24 cellular contexts compared by ENCODE assay signal in genomic region chr19:45821103-45821521, GRCh38. TPM values are rescaled to one million over a fixed set of nuclear protein-coding genes. Genes with fewer than 3 reads are reported as not detected.
DNase-seq lines count a peak whose midpoint lies in the region; ATAC-seq, FAIRE-seq and TF ChIP-seq lines count a peak whose summit lies in the region.
"Had no signal": no experiment of that assay in that cellular context is flagged by ENCODE, and none has a peak within 500 bp of the region (broad histone marks: within the 10 kb centered on the region; RNA-seq: fewer than 3 reads in every experiment).

No MANE protein-coding gene starts in this region.

- H3K79me2 ChIP-seq in HepG2 (ENCODE audit: insufficient read depth, low read length): no peaks in the 10 kb centered on the region

- no peak for ATAC-seq in HepG2
- ATAC-seq in right lobe of liver: no peak
- ATAC-seq: body of pancreas; left colon; naive thymus-derived CD8-positive, alpha-beta T cell had no signal

- CTCF ChIA-PET in HepG2 (lab: Yijun Ruan, JAX; ENCODE audit: low intra/inter-chr PET ratio, low total read pairs): no interaction called here

- WGBS in HepG2 (ENCODE audit: low lambda C conversion rate): 98% methylated on average over 8 of the region's 8 CpGs
- 74% methylated on average over 7 of the region's 8 CpGs for WGBS in right lobe of liver (ENCODE audit: insufficient coverage, low coverage, low lambda C conversion rate, missing lambda C conversion rate)
- WGBS in testis, 2 donors: 81 to 91% methylated on average over 8 of the region's 8 CpGs

- H3K27ac ChIP-seq in HepG2 (ENCODE audit: extremely low read length, insufficient read depth, low read length) (no peak overlapping the region), right lobe of liver (no peak overlapping the region), caudate nucleus (ENCODE audit: low read depth, low read length) (peak overlapping the region; percentile 58), ascending aorta (no peak overlapping the region), testis (no peak overlapping the region)
- H3K27ac ChIP-seq: body of pancreas, C4-2B, colonic mucosa, sigmoid colon, thoracic aorta had no signal

- H3K4me3 ChIP-seq in HepG2 (replicated peaks in 1 of 3; ENCODE audit: insufficient read depth in 1 of 3, low read depth in 2 of 3, low read length in 3 of 3): no peak overlapping the region
- H3K4me3 ChIP-seq in right lobe of liver: no peak overlapping the region
- H3K4me3 ChIP-seq in ascending aorta: no peak overlapping the region
- no peak overlapping the region for H3K4me3 ChIP-seq in testis
- H3K4me3 ChIP-seq: body of pancreas, colonic mucosa, sigmoid colon, SK-N-MC, thoracic aorta had no signal

- no peak overlapping the region for H3K9ac ChIP-seq in HepG2 (ENCODE audit: insufficient read depth, low read depth, low read length)

- TF ChIP-seq EP300 in HepG2 (IDR thresholded peaks at IDR 0.05; ENCODE audit: low read depth in 2 of 2, low read length in 2 of 2): no peak
- no peak for TF ChIP-seq EP300 in HepG2 (CRISPR knock-in tag; IDR thresholded peaks at IDR 0.05; ENCODE audit: borderline replicate concordance)

- no peak overlapping the region for H3K4me2 ChIP-seq in HepG2 (ENCODE audit: low read depth, low read length)

- H3K4me1 ChIP-seq in HepG2 (ENCODE audit: insufficient read depth, low read length) (no peaks in the 10 kb centered on the region), right lobe of liver (no peaks in the 10 kb centered on the region), ascending aorta (peaks cover 0 to 3% of the 10 kb centered on the region in 2 donors), testis (no peaks in the 10 kb centered on the region)

- H2AFZ ChIP-seq in HepG2 (ENCODE audit: low read length): no peak overlapping the region

- H3K27me3 ChIP-seq in HepG2 (ENCODE audit: control insufficient read depth in 1 of 2, insufficient read depth in 2 of 2, low read length in 2 of 2): no peaks in the 10 kb centered on the region
- H3K27me3 ChIP-seq in right lobe of liver: no peaks in the 10 kb centered on the region
- no peaks in the 10 kb centered on the region for H3K27me3 ChIP-seq in ascending aorta
- no peaks in the 10 kb centered on the region for H3K27me3 ChIP-seq in testis
- H3K27me3 ChIP-seq: body of pancreas, colonic mucosa had no signal

- FAIRE-seq in HepG2 (lab: Jason Lieb, UNC): no peak
- FAIRE-seq: RCC 7860 had no signal

- H3K36me3 ChIP-seq in HepG2 (replicated peaks in 1 of 2; ENCODE audit: control insufficient read depth in 1 of 2, insufficient read depth in 2 of 2, low read length in 2 of 2) (peaks cover 20 to 47% of the 10 kb centered on the region in 2 experiments), right lobe of liver (peaks cover 0 to 32% (median 16%) of the 10 kb centered on the region in 4 donors), ascending aorta (peaks cover 54 to 60% of the 10 kb centered on the region in 2 donors), testis (ENCODE audit: low read depth, missing control alignments) (no peaks in the 10 kb centered on the region)

- intact Hi-C loops in HepG2 (cut with micrococcal nuclease; ENCODE audit: unreplicated experiment) (no loop called here), right lobe of liver (cut with DNase I) (loop anchor here in 1 of 2 donors (10.0 kb wide), 1 partner anchor 194 kb away; no protein-coding TSS in a partner anchor), ascending aorta (cut with DNase I) (no loop called here), testis (cut with DNase I; ENCODE audit: low total_unique reads) (no loop called here)

- TF ChIP-seq POLR2A in HepG2 (IDR thresholded peaks at IDR 0.05; ENCODE audit: insufficient read depth in 1 of 2, low read depth in 2 of 2, low read length in 2 of 2) (no peak), right lobe of liver (IDR thresholded peaks at IDR 0.05) (no peak), testis (IDR thresholded peaks at IDR 0.05) (no peak)

- no TSS peak for BruUV-seq in HepG2 (replicated peaks; lab: Mats Ljungman, UMichigan)

- in situ Hi-C loops in HepG2 (cut with HindIII; ENCODE audit: extremely low pct_ligation_motif_present, low pct_unique_long_range_greater_than_20kb): no loop called here

- no peak for TF ChIP-seq RAD21 in HepG2 (CRISPR knock-in tag; IDR thresholded peaks at IDR 0.05)

- no peak for TF ChIP-seq CTCF in HepG2 (CRISPR knock-in tag; IDR thresholded peaks at IDR 0.05)
- TF ChIP-seq CTCF in right lobe of liver (IDR thresholded peaks at IDR 0.05): no peak
- no peak for TF ChIP-seq CTCF in ascending aorta (IDR thresholded peaks at IDR 0.05)
- no peak for TF ChIP-seq CTCF in testis (IDR thresholded peaks at IDR 0.05)

- POLR2A ChIA-PET in HepG2 (lab: Yijun Ruan, JAX): no interaction called here

- H3K9me3 ChIP-seq in HepG2 (ENCODE audit: low read length): no peaks in the 10 kb centered on the region
- no peaks in the 10 kb centered on the region for H3K9me3 ChIP-seq in right lobe of liver
- no peaks in the 10 kb centered on the region for H3K9me3 ChIP-seq in ascending aorta
- no peaks in the 10 kb centered on the region for H3K9me3 ChIP-seq in testis
- H3K9me3 ChIP-seq: body of pancreas, colonic mucosa, sigmoid colon, thoracic aorta had no signal

- H4K20me1 ChIP-seq in HepG2 (ENCODE audit: insufficient read depth, low read length): no peaks in the 10 kb centered on the region

- DNase-seq in HepG2 (ENCODE audit: low spot score) (no peak), right lobe of liver (no peak), caudate nucleus (lab: John Stamatoyannopoulos, UW) (peak in 23 of 61 donors; percentile 3 to 62 (median 37)), ascending aorta (ENCODE audit: low spot score in 2 of 2) (no peak), T-helper 9 cell (no peak), testis (no peak)
- DNase-seq: activated naive CD8-positive, alpha-beta T cell treated with anti-CD3 and anti-CD28 coated beads, Interleukin-2, amount 10 ng/mL, durations not matched to agents 7 days and 5 days; body of pancreas; colonic mucosa; glutamatergic neuron; HFFc6; Kasumi-1; left colon; naive thymus-derived CD8-positive, alpha-beta T cell; NCI-H1048; NCI-H1930; NCI-H524; sigmoid colon had no signal

RNA-seq across cellular contexts. Expression of gene RSPH6A, which starts 6.0 kb away (rescaled TPM):
- 0.07 TPM in 1 of 2 replicates, not detected in the other for total RNA-seq in HepG2 (2016; rRNA removed; fragmentation: Illumina TruSeq; extraction: Trizol)
- total RNA-seq in HepG2 (2016; cell fraction: cytosol; rRNA removed; fragmentation: Illumina TruSeq; extraction: Trizol; ENCODE audit: low read depth): not detected in 2 replicates
- total RNA-seq in HepG2 (2016; cell fraction: insoluble cytoplasmic fraction; rRNA removed; fragmentation: Illumina TruSeq; extraction: Trizol): 0.11 TPM in 1 of 2 replicates, not detected in the other
- total RNA-seq in HepG2 (2016; cell fraction: membrane; rRNA removed; fragmentation: Illumina TruSeq; extraction: Trizol): not detected in 2 replicates
- 0.31 TPM in 1 of 2 replicates, not detected in the other for total RNA-seq in HepG2 (2016; cell fraction: nucleus; rRNA removed; fragmentation: Illumina TruSeq; extraction: Trizol)
- 0.03 TPM in 1 of 2 replicates, not detected in the other for polyA plus RNA-seq in HepG2 (2011; rRNA removed)
- polyA plus RNA-seq in HepG2 (2011; cell fraction: cytosol; rRNA removed): not detected in 2 replicates
- polyA plus RNA-seq in HepG2 (2011; cell fraction: nucleus; rRNA removed): 0.45 and 0.59 TPM in 2 replicates
- polyA plus RNA-seq in HepG2 (2012): not detected in 2 replicates
- polyA plus RNA-seq in HepG2 (2016; cell fraction: cytosol; fragmentation: Illumina TruSeq; extraction: Trizol; ENCODE audit: low read depth): not detected in 2 replicates
- not detected in 2 replicates for polyA plus RNA-seq in HepG2 (2016; cell fraction: insoluble cytoplasmic fraction; fragmentation: Illumina TruSeq; extraction: Trizol; ENCODE audit: low read depth)
- polyA plus RNA-seq in HepG2 (2016; cell fraction: membrane; fragmentation: Illumina TruSeq; extraction: Trizol; ENCODE audit: low read depth): not detected in 2 replicates
- not detected in 2 replicates for polyA plus RNA-seq in HepG2 (2016; cell fraction: nucleus; fragmentation: Illumina TruSeq; extraction: Trizol; ENCODE audit: insufficient read depth, low read depth)
- 0.26 and 0.50 TPM in 2 replicates for polyA minus RNA-seq in HepG2 (2011; rRNA and poly(A)+ RNA removed; ENCODE audit: low replicate concordance)
- not detected in 2 replicates for polyA minus RNA-seq in HepG2 (2011; cell fraction: cytosol; rRNA and poly(A)+ RNA removed)
- polyA minus RNA-seq in HepG2 (2011; cell fraction: nucleus; rRNA and poly(A)+ RNA removed): 0.26 and 0.99 TPM in 2 replicates
- total RNA-seq in right lobe of liver: not detected
- not detected for total RNA-seq in ascending aorta
- total RNA-seq in testis: 10 to 100 TPM; 17.0 to 20.9 TPM
- 88.3 TPM for polyA plus RNA-seq in testis (ENCODE audit: insufficient read depth, low read depth, low replicate concordance)
- total RNA-seq: mesenteric fat pad, sigmoid colon, thoracic aorta had no signal
- polyA plus RNA-seq: AG04450; naive thymus-derived CD8-positive, alpha-beta T cell had no signal

RNA-seq across cellular contexts. Expression of gene DMWD, which starts 28.5 kb away (rescaled TPM):
- total RNA-seq in HepG2 (2016; rRNA removed; fragmentation: Illumina TruSeq; extraction: Trizol): 11.0 and 14.9 TPM in 2 replicates
- 22.5 and 32.3 TPM in 2 replicates for total RNA-seq in HepG2 (2016; cell fraction: cytosol; rRNA removed; fragmentation: Illumina TruSeq; extraction: Trizol; ENCODE audit: low read depth)
- total RNA-seq in HepG2 (2016; cell fraction: insoluble cytoplasmic fraction; rRNA removed; fragmentation: Illumina TruSeq; extraction: Trizol): 9.3 and 16.3 TPM in 2 replicates
- 40.0 and 43.7 TPM in 2 replicates for total RNA-seq in HepG2 (2016; cell fraction: membrane; rRNA removed; fragmentation: Illumina TruSeq; extraction: Trizol)
- total RNA-seq in HepG2 (2016; cell fraction: nucleus; rRNA removed; fragmentation: Illumina TruSeq; extraction: Trizol): 11.1 and 14.4 TPM in 2 replicates
- 10.3 and 12.4 TPM in 2 replicates for polyA plus RNA-seq in HepG2 (2011; rRNA removed)
- 6.3 and 9.0 TPM in 2 replicates for polyA plus RNA-seq in HepG2 (2011; cell fraction: cytosol; rRNA removed)
- polyA plus RNA-seq in HepG2 (2011; cell fraction: nucleus; rRNA removed): 44.3 and 58.8 TPM in 2 replicates
- 8.3 and 9.5 TPM in 2 replicates for polyA plus RNA-seq in HepG2 (2012)
- polyA plus RNA-seq in HepG2 (2016; cell fraction: cytosol; fragmentation: Illumina TruSeq; extraction: Trizol; ENCODE audit: low read depth): 34.5 and 34.9 TPM in 2 replicates
- 9.9 and 14.4 TPM in 2 replicates for polyA plus RNA-seq in HepG2 (2016; cell fraction: insoluble cytoplasmic fraction; fragmentation: Illumina TruSeq; extraction: Trizol; ENCODE audit: low read depth)
- 36.7 and 38.5 TPM in 2 replicates for polyA plus RNA-seq in HepG2 (2016; cell fraction: membrane; fragmentation: Illumina TruSeq; extraction: Trizol; ENCODE audit: low read depth)
- 22.1 and 22.4 TPM in 2 replicates for polyA plus RNA-seq in HepG2 (2016; cell fraction: nucleus; fragmentation: Illumina TruSeq; extraction: Trizol; ENCODE audit: insufficient read depth, low read depth)
- 29.8 and 32.2 TPM in 2 replicates for polyA minus RNA-seq in HepG2 (2011; rRNA and poly(A)+ RNA removed; ENCODE audit: low replicate concordance)
- 10.3 and 11.4 TPM in 2 replicates for polyA minus RNA-seq in HepG2 (2011; cell fraction: cytosol; rRNA and poly(A)+ RNA removed)
- 33.9 and 38.2 TPM in 2 replicates for polyA minus RNA-seq in HepG2 (2011; cell fraction: nucleus; rRNA and poly(A)+ RNA removed)
- 10 to 100 TPM in 4 of 6 experiments, 1 to 10 TPM in 2; 8.3 to 14.3 (median 11.9) TPM for total RNA-seq in right lobe of liver
- total RNA-seq in ascending aorta: 110 TPM
- total RNA-seq in testis: 100 to 1,000 TPM; 111 to 124 TPM
- 59.0 TPM for polyA plus RNA-seq in testis (ENCODE audit: insufficient read depth, low read depth, low replicate concordance)

RNA-seq across cellular contexts. Expression of gene DMPK, which starts 38.8 kb away (rescaled TPM):
- total RNA-seq in HepG2 (2016; rRNA removed; fragmentation: Illumina TruSeq; extraction: Trizol) (1.7 and 5.3 TPM in 2 replicates), right lobe of liver (10 to 100 TPM in 1 of 6 experiments, 1 to 10 TPM in 5; 4.3 to 14.9 (median 8.7) TPM), ascending aorta (76.8 TPM), testis (10 to 100 TPM; 66.2 to 68.8 TPM)
- total RNA-seq in HepG2 (2016; cell fraction: cytosol; rRNA removed; fragmentation: Illumina TruSeq; extraction: Trizol; ENCODE audit: low read depth): 1.1 and 1.9 TPM in 2 replicates
- 1.5 and 4.2 TPM in 2 replicates for total RNA-seq in HepG2 (2016; cell fraction: insoluble cytoplasmic fraction; rRNA removed; fragmentation: Illumina TruSeq; extraction: Trizol)
- total RNA-seq in HepG2 (2016; cell fraction: membrane; rRNA removed; fragmentation: Illumina TruSeq; extraction: Trizol): 2.2 and 2.7 TPM in 2 replicates
- total RNA-seq in HepG2 (2016; cell fraction: nucleus; rRNA removed; fragmentation: Illumina TruSeq; extraction: Trizol): 6.7 and 7.2 TPM in 2 replicates
- polyA plus RNA-seq in HepG2 (2011; rRNA removed) (8.8 and 12.5 TPM in 2 replicates), testis (ENCODE audit: insufficient read depth, low read depth, low replicate concordance) (42.6 TPM)
- polyA plus RNA-seq in HepG2 (2011; cell fraction: cytosol; rRNA removed): 4.4 and 5.8 TPM in 2 replicates
- 119 and 127 TPM in 2 replicates for polyA plus RNA-seq in HepG2 (2011; cell fraction: nucleus; rRNA removed)
- 8.6 and 13.1 TPM in 2 replicates for polyA plus RNA-seq in HepG2 (2012)
- polyA plus RNA-seq in HepG2 (2016; cell fraction: cytosol; fragmentation: Illumina TruSeq; extraction: Trizol; ENCODE audit: low read depth): 0.84 and 0.86 TPM in 2 replicates
- polyA plus RNA-seq in HepG2 (2016; cell fraction: insoluble cytoplasmic fraction; fragmentation: Illumina TruSeq; extraction: Trizol; ENCODE audit: low read depth): 3.2 and 3.6 TPM in 2 replicates
- 1.6 and 1.8 TPM in 2 replicates for polyA plus RNA-seq in HepG2 (2016; cell fraction: membrane; fragmentation: Illumina TruSeq; extraction: Trizol; ENCODE audit: low read depth)
- 25.3 and 34.4 TPM in 2 replicates for polyA plus RNA-seq in HepG2 (2016; cell fraction: nucleus; fragmentation: Illumina TruSeq; extraction: Trizol; ENCODE audit: insufficient read depth, low read depth)
- 6.3 and 12.8 TPM in 2 replicates for polyA minus RNA-seq in HepG2 (2011; rRNA and poly(A)+ RNA removed; ENCODE audit: low replicate concordance)
- polyA minus RNA-seq in HepG2 (2011; cell fraction: cytosol; rRNA and poly(A)+ RNA removed): 2.5 and 4.2 TPM in 2 replicates
- polyA minus RNA-seq in HepG2 (2011; cell fraction: nucleus; rRNA and poly(A)+ RNA removed): 11.6 and 14.0 TPM in 2 replicates

RNA-seq across cellular contexts. Expression of gene SYMPK, which starts 41.8 kb away (rescaled TPM):
- 19.9 and 21.9 TPM in 2 replicates for total RNA-seq in HepG2 (2016; rRNA removed; fragmentation: Illumina TruSeq; extraction: Trizol)
- total RNA-seq in HepG2 (2016; cell fraction: cytosol; rRNA removed; fragmentation: Illumina TruSeq; extraction: Trizol; ENCODE audit: low read depth): 9.2 and 10.2 TPM in 2 replicates
- 17.2 and 21.4 TPM in 2 replicates for total RNA-seq in HepG2 (2016; cell fraction: insoluble cytoplasmic fraction; rRNA removed; fragmentation: Illumina TruSeq; extraction: Trizol)
- 13.2 and 15.6 TPM in 2 replicates for total RNA-seq in HepG2 (2016; cell fraction: membrane; rRNA removed; fragmentation: Illumina TruSeq; extraction: Trizol)
- 25.6 and 28.5 TPM in 2 replicates for total RNA-seq in HepG2 (2016; cell fraction: nucleus; rRNA removed; fragmentation: Illumina TruSeq; extraction: Trizol)
- polyA plus RNA-seq in HepG2 (2011; rRNA removed): 55.7 and 67.8 TPM in 2 replicates
- 29.9 and 41.2 TPM in 2 replicates for polyA plus RNA-seq in HepG2 (2011; cell fraction: cytosol; rRNA removed)
- 174 and 217 TPM in 2 replicates for polyA plus RNA-seq in HepG2 (2011; cell fraction: nucleus; rRNA removed)
- 38.1 and 46.9 TPM in 2 replicates for polyA plus RNA-seq in HepG2 (2012)
- 5.0 and 6.1 TPM in 2 replicates for polyA plus RNA-seq in HepG2 (2016; cell fraction: cytosol; fragmentation: Illumina TruSeq; extraction: Trizol; ENCODE audit: low read depth)
- 26.5 and 39.8 TPM in 2 replicates for polyA plus RNA-seq in HepG2 (2016; cell fraction: insoluble cytoplasmic fraction; fragmentation: Illumina TruSeq; extraction: Trizol; ENCODE audit: low read depth)
- 10.4 and 10.6 TPM in 2 replicates for polyA plus RNA-seq in HepG2 (2016; cell fraction: membrane; fragmentation: Illumina TruSeq; extraction: Trizol; ENCODE audit: low read depth)
- 86.7 and 87.3 TPM in 2 replicates for polyA plus RNA-seq in HepG2 (2016; cell fraction: nucleus; fragmentation: Illumina TruSeq; extraction: Trizol; ENCODE audit: insufficient read depth, low read depth)
- 90.3 and 124 TPM in 2 replicates for polyA minus RNA-seq in HepG2 (2011; rRNA and poly(A)+ RNA removed; ENCODE audit: low replicate concordance)
- 40.3 and 51.8 TPM in 2 replicates for polyA minus RNA-seq in HepG2 (2011; cell fraction: cytosol; rRNA and poly(A)+ RNA removed)
- polyA minus RNA-seq in HepG2 (2011; cell fraction: nucleus; rRNA and poly(A)+ RNA removed): 40.8 and 43.1 TPM in 2 replicates
- 10 to 100 TPM; 31.1 to 50.1 (median 42.0) TPM for total RNA-seq in right lobe of liver
- 103 TPM for total RNA-seq in ascending aorta
- 100 to 1,000 TPM; 123 to 142 TPM for total RNA-seq in testis
- 195 TPM for polyA plus RNA-seq in testis (ENCODE audit: insufficient read depth, low read depth, low replicate concordance)

RNA-seq across cellular contexts. Expression of gene FOXA3, which starts 43.0 kb away (rescaled TPM):
- total RNA-seq in HepG2 (2016; rRNA removed; fragmentation: Illumina TruSeq; extraction: Trizol) (27.6 and 29.8 TPM in 2 replicates), right lobe of liver (10 to 100 TPM; 18.2 to 36.1 (median 25.3) TPM), ascending aorta (not detected), testis (1 to 10 TPM; 1.5 to 1.7 TPM)
- total RNA-seq in HepG2 (2016; cell fraction: cytosol; rRNA removed; fragmentation: Illumina TruSeq; extraction: Trizol; ENCODE audit: low read depth): 18.2 and 19.5 TPM in 2 replicates
- total RNA-seq in HepG2 (2016; cell fraction: insoluble cytoplasmic fraction; rRNA removed; fragmentation: Illumina TruSeq; extraction: Trizol): 27.8 and 29.1 TPM in 2 replicates
- 34.4 and 34.7 TPM in 2 replicates for total RNA-seq in HepG2 (2016; cell fraction: membrane; rRNA removed; fragmentation: Illumina TruSeq; extraction: Trizol)
- 12.7 and 14.6 TPM in 2 replicates for total RNA-seq in HepG2 (2016; cell fraction: nucleus; rRNA removed; fragmentation: Illumina TruSeq; extraction: Trizol)
- polyA plus RNA-seq in HepG2 (2011; rRNA removed) (47.6 and 61.6 TPM in 2 replicates), testis (ENCODE audit: insufficient read depth, low read depth, low replicate concordance) (1.7 TPM)
- 51.9 and 75.3 TPM in 2 replicates for polyA plus RNA-seq in HepG2 (2011; cell fraction: cytosol; rRNA removed)
- 17.5 and 27.3 TPM in 2 replicates for polyA plus RNA-seq in HepG2 (2011; cell fraction: nucleus; rRNA removed)
- polyA plus RNA-seq in HepG2 (2012): 16.1 and 27.5 TPM in 2 replicates
- polyA plus RNA-seq in HepG2 (2016; cell fraction: cytosol; fragmentation: Illumina TruSeq; extraction: Trizol; ENCODE audit: low read depth): 12.4 and 15.4 TPM in 2 replicates
- polyA plus RNA-seq in HepG2 (2016; cell fraction: insoluble cytoplasmic fraction; fragmentation: Illumina TruSeq; extraction: Trizol; ENCODE audit: low read depth): 32.3 and 32.7 TPM in 2 replicates
- 19.9 and 23.8 TPM in 2 replicates for polyA plus RNA-seq in HepG2 (2016; cell fraction: membrane; fragmentation: Illumina TruSeq; extraction: Trizol; ENCODE audit: low read depth)
- 23.8 and 24.4 TPM in 2 replicates for polyA plus RNA-seq in HepG2 (2016; cell fraction: nucleus; fragmentation: Illumina TruSeq; extraction: Trizol; ENCODE audit: insufficient read depth, low read depth)
- polyA minus RNA-seq in HepG2 (2011; rRNA and poly(A)+ RNA removed; ENCODE audit: low replicate concordance): 0.42 and 103 TPM in 2 replicates
- polyA minus RNA-seq in HepG2 (2011; cell fraction: cytosol; rRNA and poly(A)+ RNA removed): 27.8 and 30.5 TPM in 2 replicates
- 7.2 and 12.8 TPM in 2 replicates for polyA minus RNA-seq in HepG2 (2011; cell fraction: nucleus; rRNA and poly(A)+ RNA removed)
- total RNA-seq: activated naive CD8-positive, alpha-beta T cell treated with anti-CD3 and anti-CD28 coated beads, Interleukin-2, amount 10 ng/mL, durations not matched to agents 7 days and 5 days; HFFc6; mesenteric fat pad; naive thymus-derived CD8-positive, alpha-beta T cell; thoracic aorta had no signal
- polyA plus RNA-seq: AG04450; naive thymus-derived CD8-positive, alpha-beta T cell had no signal

Comparison
In these comparisons a context has a peak if more than half of its experiments do, and no peak if none do; other contexts are left out.
1. RNA of gene RSPH6A, which starts 6.0 kb away (total RNA-seq): 17.0 to 20.9 TPM in testis; 0.07 to 0.31 TPM in HepG2, not detected in right lobe of liver and not detected in ascending aorta (single experiment); every median in the first group is over 10 times any median in the second.